ENCODE assay signal across 12 cellular contexts in the genomic region with DNA sequence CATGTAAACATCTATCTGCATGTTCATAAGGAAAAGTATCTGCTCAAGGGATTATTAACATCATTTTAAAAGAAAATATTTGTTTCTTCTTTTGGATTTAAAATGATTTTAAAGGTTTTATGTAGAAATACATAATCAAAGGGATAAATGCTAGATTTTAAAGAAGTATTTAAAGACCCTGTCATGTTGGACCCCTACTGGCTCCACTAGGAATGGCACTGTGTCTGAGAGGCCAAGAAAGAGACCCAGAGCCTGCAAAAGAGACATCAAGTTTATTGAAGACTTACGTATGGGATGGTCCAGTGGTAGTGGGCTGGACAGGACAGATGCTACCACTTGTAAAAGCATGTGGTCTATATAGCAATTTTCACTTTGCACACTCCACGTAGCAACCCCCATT.
DNase-seq lines count a peak whose midpoint lies in the region; ATAC-seq and TF ChIP-seq lines count a peak whose summit lies in the region.
"Had no signal": no experiment of that assay in that cellular context is flagged by ENCODE, and none has a peak within 500 bp of the region (broad histone marks: within the 10 kb centered on the region; RNA-seq: fewer than 3 reads in every experiment).

No MANE protein-coding gene starts in this region.

- ATAC-seq in HG03175 (IDR thresholded peaks at IDR 0.05; ENCODE audit: unreplicated experiment) = peak; percentile 59
- ATAC-seq in HG03139 (IDR thresholded peaks at IDR 0.05; ENCODE audit: unreplicated experiment) = no peak
- ATAC-seq in GM21447 (IDR thresholded peaks at IDR 0.05; ENCODE audit: unreplicated experiment) = no peak

- no peaks in the 10 kb centered on the region for H3K27me3 ChIP-seq in adrenal gland

- H3K4me3 Mint-ChIP-seq in mesothelial cell of epicardium = no peak overlapping the region
- no peak overlapping the region for H3K4me3 Mint-ChIP-seq in activated naive CD4-positive, alpha-beta T cell treated with anti-CD3 and anti-CD28 coated beads, Interleukin-2, amount 10 ng/mL, durations not matched to agents 7 days and 5 days
- H3K4me3 Mint-ChIP-seq: activated CD4-positive, alpha-beta memory T cell treated with anti-CD3 and anti-CD28 coated beads for 36 hours had no signal

- TF ChIP-seq CTCF in adrenal gland (IDR thresholded peaks at IDR 0.05) (peak in 5 of 6 experiments; percentile 10 to 29 (median 16)), mesothelial cell of epicardium (IDR thresholded peaks at IDR 0.05; ENCODE audit: unreplicated experiment) (peak; percentile 58)

- H3K9me3 ChIP-seq in adrenal gland (replicated peaks in 1 of 3) = no peaks in the 10 kb centered on the region

- peak overlapping the region; percentile 87 for H3K27ac Mint-ChIP-seq in mesothelial cell of epicardium
- H3K27ac Mint-ChIP-seq in activated naive CD4-positive, alpha-beta T cell treated with anti-CD3 and anti-CD28 coated beads, Interleukin-2, amount 10 ng/mL, durations not matched to agents 7 days and 5 days = no peak overlapping the region
- H3K27ac Mint-ChIP-seq: activated CD4-positive, alpha-beta memory T cell treated with anti-CD3 and anti-CD28 coated beads for 36 hours had no signal

- CTCF ChIA-PET in activated naive CD4-positive, alpha-beta T cell treated with anti-CD3 and anti-CD28 coated beads, Interleukin-2, amount 10 ng/mL, durations not matched to agents 7 days and 5 days (lab: Charles Lee) = no interaction called here

- no peak for TF ChIP-seq POLR2A in adrenal gland (IDR thresholded peaks at IDR 0.05)

- H3K27me3 Mint-ChIP-seq in mesothelial cell of epicardium (ENCODE audit: low read depth) = no peaks in the 10 kb centered on the region
- H3K27me3 Mint-ChIP-seq in activated naive CD4-positive, alpha-beta T cell treated with anti-CD3 and anti-CD28 coated beads, Interleukin-2, amount 10 ng/mL, durations not matched to agents 7 days and 5 days = no peaks in the 10 kb centered on the region
- H3K27me3 Mint-ChIP-seq: activated CD4-positive, alpha-beta memory T cell treated with anti-CD3 and anti-CD28 coated beads for 36 hours had no signal

- WGBS in adrenal gland, 4 donors = 83 to 88% (median 86%) methylated on average over 2 of the region's 2 CpGs

- no peaks in the 10 kb centered on the region for H3K4me1 ChIP-seq in adrenal gland (replicated peaks in 1 of 2)

- H3K9me3 Mint-ChIP-seq in mesothelial cell of epicardium = peaks cover 9% of the 10 kb centered on the region
- peaks cover 3% of the 10 kb centered on the region for H3K9me3 Mint-ChIP-seq in activated naive CD4-positive, alpha-beta T cell treated with anti-CD3 and anti-CD28 coated beads, Interleukin-2, amount 10 ng/mL, durations not matched to agents 7 days and 5 days
- H3K9me3 Mint-ChIP-seq: activated CD4-positive, alpha-beta memory T cell treated with anti-CD3 and anti-CD28 coated beads for 36 hours had no signal

- peak; percentile 2 for DNase-seq in Daoy (ENCODE audit: low read depth)
- no peak for DNase-seq in adrenal gland
- DNase-seq in mesothelial cell of epicardium (ENCODE audit: low spot score in 2 of 2, unreplicated experiment in 2 of 2) = no peak
- no peak for DNase-seq in mucosa of gallbladder (ENCODE audit: low spot score)
- no peak for DNase-seq in activated naive CD4-positive, alpha-beta T cell treated with anti-CD3 and anti-CD28 coated beads, Interleukin-2, amount 10 ng/mL, durations not matched to agents 7 days and 5 days
- DNase-seq: activated CD4-positive, alpha-beta memory T cell treated with anti-CD3 and anti-CD28 coated beads for 36 hours; dermis blood vessel endothelial cell; midbrain; NCI-H345 had no signal

- H3K36me3 ChIP-seq in adrenal gland (replicated peaks in 1 of 2) = no peaks in the 10 kb centered on the region

- H3K27ac ChIP-seq in adrenal gland = no peak overlapping the region

- H3K4me3 ChIP-seq in adrenal gland = no peak overlapping the region

- peaks cover 39% of the 10 kb centered on the region for H3K4me1 Mint-ChIP-seq in mesothelial cell of epicardium
- H3K4me1 Mint-ChIP-seq in activated naive CD4-positive, alpha-beta T cell treated with anti-CD3 and anti-CD28 coated beads, Interleukin-2, amount 10 ng/mL, durations not matched to agents 7 days and 5 days = no peaks in the 10 kb centered on the region

- peaks cover 2% of the 10 kb centered on the region for H3K36me3 Mint-ChIP-seq in mesothelial cell of epicardium
- H3K36me3 Mint-ChIP-seq in activated naive CD4-positive, alpha-beta T cell treated with anti-CD3 and anti-CD28 coated beads, Interleukin-2, amount 10 ng/mL, durations not matched to agents 7 days and 5 days = no peaks in the 10 kb centered on the region
- H3K36me3 Mint-ChIP-seq: activated CD4-positive, alpha-beta memory T cell treated with anti-CD3 and anti-CD28 coated beads for 36 hours had no signal

- intact Hi-C loops in adrenal gland (cut with DNase I) = no loop called here
